ENCODE assay signal across 10 cellular contexts in the genomic region with DNA sequence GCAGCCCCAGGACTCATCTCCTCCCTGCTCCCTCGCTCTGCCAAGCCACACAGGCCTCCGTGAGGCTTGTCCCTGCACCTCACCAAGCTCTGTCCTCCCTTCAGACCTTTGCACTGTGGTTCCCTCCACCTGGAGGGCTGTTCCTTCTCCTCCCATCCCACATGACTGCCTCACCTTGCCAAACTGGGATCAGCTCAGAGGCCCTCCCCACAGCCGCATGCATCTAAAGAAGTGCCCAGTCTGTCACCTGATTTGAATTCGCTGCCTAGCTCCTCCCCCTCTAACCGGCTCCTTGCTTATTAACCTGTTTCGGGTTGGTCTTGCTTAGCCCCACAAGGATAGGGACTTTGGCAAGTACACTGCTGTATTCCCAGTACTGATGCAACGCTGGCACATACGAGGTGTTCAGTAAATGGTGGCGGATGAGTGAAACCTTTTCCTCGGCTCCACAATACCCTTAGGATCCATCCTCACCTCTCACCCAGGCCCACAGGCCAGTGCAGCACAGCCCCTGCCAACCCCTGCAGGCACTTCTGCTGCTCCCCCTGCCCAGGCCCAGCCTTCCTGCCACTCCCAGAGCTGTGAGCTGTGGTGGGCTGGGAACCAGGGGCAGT. TPM values are rescaled to one million over a fixed set of nuclear protein-coding genes. Genes with fewer than 3 reads are reported as not detected.
DNase-seq lines count a peak whose midpoint lies in the region; ATAC-seq and TF ChIP-seq lines count a peak whose summit lies in the region.
"Had no signal": no experiment of that assay in that cellular context is flagged by ENCODE, and none has a peak within 500 bp of the region (broad histone marks: within the 10 kb centered on the region; RNA-seq: fewer than 3 reads in every experiment).

No MANE protein-coding gene starts in this region.

- TF ChIP-seq POLR2A in upper lobe of left lung (IDR thresholded peaks at IDR 0.05), result no peak

- H3K27me3 ChIP-seq in upper lobe of left lung, result no peaks in the 10 kb centered on the region
- H3K27me3 ChIP-seq: neutrophil had no signal

- no peak for TF ChIP-seq CTCF in mesothelial cell of epicardium (IDR thresholded peaks at IDR 0.05; ENCODE audit: unreplicated experiment)
- no peak for TF ChIP-seq CTCF in upper lobe of left lung (IDR thresholded peaks at IDR 0.05)

- no peaks in the 10 kb centered on the region for H3K9me3 ChIP-seq in upper lobe of left lung
- H3K9me3 ChIP-seq: neutrophil had no signal

- no peak for TF ChIP-seq EP300 in upper lobe of left lung (IDR thresholded peaks at IDR 0.05)

- H3K4me1 Mint-ChIP-seq in activated naive CD4-positive, alpha-beta T cell treated with anti-CD3 and anti-CD28 coated beads, Interleukin-2, amount 50 U/mL, for 24 hours, result peaks cover 78% of the 10 kb centered on the region
- H3K4me1 Mint-ChIP-seq in mesothelial cell of epicardium, result peaks cover 57% of the 10 kb centered on the region

- peak overlapping the region; percentile 41 for H3K27ac ChIP-seq in cingulate gyrus (ENCODE audit: low read depth, low read length)
- peak overlapping the region in 1 of 4 donors; percentile 58 for H3K27ac ChIP-seq in upper lobe of left lung
- H3K27ac ChIP-seq: neutrophil had no signal

- no peaks in the 10 kb centered on the region for H3K27me3 Mint-ChIP-seq in activated naive CD4-positive, alpha-beta T cell treated with anti-CD3 and anti-CD28 coated beads, Interleukin-2, amount 50 U/mL, for 24 hours
- no peaks in the 10 kb centered on the region for H3K27me3 Mint-ChIP-seq in mesothelial cell of epicardium (ENCODE audit: low read depth)

- no peak for ATAC-seq in upper lobe of left lung (ENCODE audit: low FRiP score in 2 of 2)

- no peaks in the 10 kb centered on the region for H3K9me3 Mint-ChIP-seq in activated naive CD4-positive, alpha-beta T cell treated with anti-CD3 and anti-CD28 coated beads, Interleukin-2, amount 50 U/mL, for 24 hours
- H3K9me3 Mint-ChIP-seq in mesothelial cell of epicardium, result no peaks in the 10 kb centered on the region

- H3K36me3 Mint-ChIP-seq in activated naive CD4-positive, alpha-beta T cell treated with anti-CD3 and anti-CD28 coated beads, Interleukin-2, amount 50 U/mL, for 24 hours, result no peaks in the 10 kb centered on the region
- no peaks in the 10 kb centered on the region for H3K36me3 Mint-ChIP-seq in mesothelial cell of epicardium

- H3K4me3 Mint-ChIP-seq in activated naive CD4-positive, alpha-beta T cell treated with anti-CD3 and anti-CD28 coated beads, Interleukin-2, amount 50 U/mL, for 24 hours, result peak overlapping the region; percentile 78
- H3K4me3 Mint-ChIP-seq in mesothelial cell of epicardium, result no peak overlapping the region

- H3K27ac Mint-ChIP-seq in activated naive CD4-positive, alpha-beta T cell treated with anti-CD3 and anti-CD28 coated beads, Interleukin-2, amount 50 U/mL, for 24 hours, result peak overlapping the region; percentile 88
- H3K27ac Mint-ChIP-seq in mesothelial cell of epicardium, result peak overlapping the region; percentile 48

- no peak overlapping the region for H3K4me3 ChIP-seq in upper lobe of left lung

- WGBS in upper lobe of left lung, 2 donors, result 57 to 74% methylated on average over 10 of the region's 10 CpGs

- no peak for DNase-seq in activated naive CD4-positive, alpha-beta T cell (lab: John Stamatoyannopoulos, UW)
- DNase-seq in mesothelial cell of epicardium (ENCODE audit: low spot score in 2 of 2, unreplicated experiment in 2 of 2), result no peak
- DNase-seq in upper lobe of left lung, result peak; percentile 24 to 75
- DNase-seq in stimulated activated CD4-positive, alpha-beta T cell treated with anti-CD3 and anti-CD28 coated beads, Interleukin-15, amount 100 ng/mL, for 24 hours, result no peak
- no peak for DNase-seq in kidney glomerular epithelial cell (lab: John Stamatoyannopoulos, UW)
- DNase-seq in NCI-H1417 (lab: John Stamatoyannopoulos, UW), result no peak
- DNase-seq: effector CD4-positive, alpha-beta T cell had no signal

- peaks cover 44 to 82% (median 51%) of the 10 kb centered on the region in 4 donors for H3K4me1 ChIP-seq in upper lobe of left lung

- peaks cover 0 to 4% (median 0%) of the 10 kb centered on the region in 4 donors for H3K36me3 ChIP-seq in upper lobe of left lung

RNA-seq across cellular contexts. Expression of a gene that starts 4.4 kb away (rescaled TPM):
- 192 to 200 TPM (median 194 TPM) in 3 replicates for total RNA-seq in mesothelial cell of epicardium
- total RNA-seq in upper lobe of left lung, result 100 to 1,000 TPM in 4 of 6 donors, 10 to 100 TPM in 2; 59.7 to 164 (median 105) TPM

RNA-seq across cellular contexts. Expression of a gene that starts 54.2 kb away (rescaled TPM):
- 0.98 to 1.8 TPM (median 1.0 TPM) in 3 replicates for total RNA-seq in mesothelial cell of epicardium
- under 1 TPM in 3 of 6 donors, not detected in 3; 0.31 to 1.00 (median 0.79) TPM for total RNA-seq in upper lobe of left lung

Comparison
In these comparisons a context has a peak if more than half of its experiments do, and no peak if none do; other contexts are left out.
1. DNase-seq: peak in upper lobe of left lung (2 of 2); none in activated naive CD4-positive, alpha-beta T cell (0 of 4), mesothelial cell of epicardium (0 of 2), stimulated activated CD4-positive, alpha-beta T cell treated with anti-CD3 and anti-CD28 coated beads, Interleukin-15, amount 100 ng/mL, for 24 hours (single experiment), kidney glomerular epithelial cell (single experiment) and NCI-H1417 (0 of 3).